ENCODE assay signal across 1 cellular context in the genomic region with DNA sequence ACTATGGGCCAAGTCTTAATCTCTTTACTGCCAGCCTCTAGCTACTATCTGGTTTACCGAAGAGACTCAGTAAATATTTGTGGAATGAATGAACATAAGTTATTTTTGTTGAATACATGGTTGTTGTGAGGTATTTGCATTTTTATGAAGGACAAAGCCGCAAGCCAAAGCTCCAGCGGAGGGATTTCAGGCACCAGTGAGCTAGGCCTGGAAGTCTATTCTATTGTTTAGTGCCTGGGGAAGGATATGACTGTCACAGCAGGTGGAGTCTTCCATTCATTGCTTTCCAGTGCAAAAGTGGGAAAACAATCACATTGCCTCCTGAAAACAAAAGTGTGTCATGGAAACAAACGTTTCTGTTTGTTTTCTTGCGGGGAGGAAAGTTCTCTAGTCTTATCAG.
TF ChIP-seq lines count a peak whose summit lies in the region.

No MANE protein-coding gene starts in this region.

TF ChIP-seq in H1, 55 proteins besides CTCF, POLR2A, EP300 and RAD21 (continued from another document):
- TF ChIP-seq, protein P1, sequence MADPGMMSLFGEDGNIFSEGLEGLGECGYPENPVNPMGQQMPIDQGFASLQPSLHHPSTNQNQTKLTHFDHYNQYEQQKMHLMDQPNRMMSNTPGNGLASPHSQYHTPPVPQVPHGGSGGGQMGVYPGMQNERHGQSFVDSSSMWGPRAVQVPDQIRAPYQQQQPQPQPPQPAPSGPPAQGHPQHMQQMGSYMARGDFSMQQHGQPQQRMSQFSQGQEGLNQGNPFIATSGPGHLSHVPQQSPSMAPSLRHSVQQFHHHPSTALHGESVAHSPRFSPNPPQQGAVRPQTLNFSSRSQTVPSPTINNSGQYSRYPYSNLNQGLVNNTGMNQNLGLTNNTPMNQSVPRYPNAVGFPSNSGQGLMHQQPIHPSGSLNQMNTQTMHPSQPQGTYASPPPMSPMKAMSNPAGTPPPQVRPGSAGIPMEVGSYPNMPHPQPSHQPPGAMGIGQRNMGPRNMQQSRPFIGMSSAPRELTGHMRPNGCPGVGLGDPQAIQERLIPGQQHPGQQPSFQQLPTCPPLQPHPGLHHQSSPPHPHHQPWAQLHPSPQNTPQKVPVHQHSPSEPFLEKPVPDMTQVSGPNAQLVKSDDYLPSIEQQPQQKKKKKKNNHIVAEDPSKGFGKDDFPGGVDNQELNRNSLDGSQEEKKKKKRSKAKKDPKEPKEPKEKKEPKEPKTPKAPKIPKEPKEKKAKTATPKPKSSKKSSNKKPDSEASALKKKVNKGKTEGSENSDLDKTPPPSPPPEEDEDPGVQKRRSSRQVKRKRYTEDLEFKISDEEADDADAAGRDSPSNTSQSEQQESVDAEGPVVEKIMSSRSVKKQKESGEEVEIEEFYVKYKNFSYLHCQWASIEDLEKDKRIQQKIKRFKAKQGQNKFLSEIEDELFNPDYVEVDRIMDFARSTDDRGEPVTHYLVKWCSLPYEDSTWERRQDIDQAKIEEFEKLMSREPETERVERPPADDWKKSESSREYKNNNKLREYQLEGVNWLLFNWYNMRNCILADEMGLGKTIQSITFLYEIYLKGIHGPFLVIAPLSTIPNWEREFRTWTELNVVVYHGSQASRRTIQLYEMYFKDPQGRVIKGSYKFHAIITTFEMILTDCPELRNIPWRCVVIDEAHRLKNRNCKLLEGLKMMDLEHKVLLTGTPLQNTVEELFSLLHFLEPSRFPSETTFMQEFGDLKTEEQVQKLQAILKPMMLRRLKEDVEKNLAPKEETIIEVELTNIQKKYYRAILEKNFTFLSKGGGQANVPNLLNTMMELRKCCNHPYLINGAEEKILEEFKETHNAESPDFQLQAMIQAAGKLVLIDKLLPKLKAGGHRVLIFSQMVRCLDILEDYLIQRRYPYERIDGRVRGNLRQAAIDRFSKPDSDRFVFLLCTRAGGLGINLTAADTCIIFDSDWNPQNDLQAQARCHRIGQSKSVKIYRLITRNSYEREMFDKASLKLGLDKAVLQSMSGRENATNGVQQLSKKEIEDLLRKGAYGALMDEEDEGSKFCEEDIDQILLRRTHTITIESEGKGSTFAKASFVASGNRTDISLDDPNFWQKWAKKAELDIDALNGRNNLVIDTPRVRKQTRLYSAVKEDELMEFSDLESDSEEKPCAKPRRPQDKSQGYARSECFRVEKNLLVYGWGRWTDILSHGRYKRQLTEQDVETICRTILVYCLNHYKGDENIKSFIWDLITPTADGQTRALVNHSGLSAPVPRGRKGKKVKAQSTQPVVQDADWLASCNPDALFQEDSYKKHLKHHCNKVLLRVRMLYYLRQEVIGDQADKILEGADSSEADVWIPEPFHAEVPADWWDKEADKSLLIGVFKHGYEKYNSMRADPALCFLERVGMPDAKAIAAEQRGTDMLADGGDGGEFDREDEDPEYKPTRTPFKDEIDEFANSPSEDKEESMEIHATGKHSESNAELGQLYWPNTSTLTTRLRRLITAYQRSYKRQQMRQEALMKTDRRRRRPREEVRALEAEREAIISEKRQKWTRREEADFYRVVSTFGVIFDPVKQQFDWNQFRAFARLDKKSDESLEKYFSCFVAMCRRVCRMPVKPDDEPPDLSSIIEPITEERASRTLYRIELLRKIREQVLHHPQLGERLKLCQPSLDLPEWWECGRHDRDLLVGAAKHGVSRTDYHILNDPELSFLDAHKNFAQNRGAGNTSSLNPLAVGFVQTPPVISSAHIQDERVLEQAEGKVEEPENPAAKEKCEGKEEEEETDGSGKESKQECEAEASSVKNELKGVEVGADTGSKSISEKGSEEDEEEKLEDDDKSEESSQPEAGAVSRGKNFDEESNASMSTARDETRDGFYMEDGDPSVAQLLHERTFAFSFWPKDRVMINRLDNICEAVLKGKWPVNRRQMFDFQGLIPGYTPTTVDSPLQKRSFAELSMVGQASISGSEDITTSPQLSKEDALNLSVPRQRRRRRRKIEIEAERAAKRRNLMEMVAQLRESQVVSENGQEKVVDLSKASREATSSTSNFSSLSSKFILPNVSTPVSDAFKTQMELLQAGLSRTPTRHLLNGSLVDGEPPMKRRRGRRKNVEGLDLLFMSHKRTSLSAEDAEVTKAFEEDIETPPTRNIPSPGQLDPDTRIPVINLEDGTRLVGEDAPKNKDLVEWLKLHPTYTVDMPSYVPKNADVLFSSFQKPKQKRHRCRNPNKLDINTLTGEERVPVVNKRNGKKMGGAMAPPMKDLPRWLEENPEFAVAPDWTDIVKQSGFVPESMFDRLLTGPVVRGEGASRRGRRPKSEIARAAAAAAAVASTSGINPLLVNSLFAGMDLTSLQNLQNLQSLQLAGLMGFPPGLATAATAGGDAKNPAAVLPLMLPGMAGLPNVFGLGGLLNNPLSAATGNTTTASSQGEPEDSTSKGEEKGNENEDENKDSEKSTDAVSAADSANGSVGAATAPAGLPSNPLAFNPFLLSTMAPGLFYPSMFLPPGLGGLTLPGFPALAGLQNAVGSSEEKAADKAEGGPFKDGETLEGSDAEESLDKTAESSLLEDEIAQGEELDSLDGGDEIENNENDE (IDR thresholded peaks at IDR 0.05; ENCODE audit: insufficient replicate concordance, low read length) = no peak
- TF ChIP-seq CTBP2 (IDR thresholded peaks at IDR 0.05; ENCODE audit: borderline replicate concordance, insufficient read depth, insufficient read length, low read length) (no peak), BCL11A (IDR thresholded peaks at IDR 0.05; ENCODE audit: low read depth in 2 of 2, low read length in 2 of 2) (no peak), NANOG (IDR thresholded peaks at IDR 0.05; ENCODE audit: insufficient read depth, low read depth, low read length, poor library complexity, severe bottlenecking) (no peak), RNF2 (IDR thresholded peaks at IDR 0.05; ENCODE audit: borderline replicate concordance, low read depth, low read length, missing control alignments, poor library complexity, severe bottlenecking) (no peak), TAF7 (optimal IDR thresholded peaks at IDR 0.05; ENCODE audit: borderline replicate concordance, low read depth, low read length) (no peak), RXRA (IDR thresholded peaks at IDR 0.05; ENCODE audit: insufficient read depth, low read depth, low read length) (no peak), MAFK (IDR thresholded peaks at IDR 0.05; ENCODE audit: low read depth, low read length) (no peak), CBX8 (IDR thresholded peaks at IDR 0.05; ENCODE audit: borderline replicate concordance, low read depth, low read length) (no peak), CEBPB (IDR thresholded peaks at IDR 0.05; ENCODE audit: low read depth, low read length) (no peak), SP1 (IDR thresholded peaks at IDR 0.05; ENCODE audit: low read depth, low read length) (no peak), EZH2 (IDR thresholded peaks at IDR 0.05; ENCODE audit: low read depth, low read length, severe bottlenecking) (no peak)
TF ChIP-seq in H1: peak in this region for 0.
